In the genomic region with DNA sequence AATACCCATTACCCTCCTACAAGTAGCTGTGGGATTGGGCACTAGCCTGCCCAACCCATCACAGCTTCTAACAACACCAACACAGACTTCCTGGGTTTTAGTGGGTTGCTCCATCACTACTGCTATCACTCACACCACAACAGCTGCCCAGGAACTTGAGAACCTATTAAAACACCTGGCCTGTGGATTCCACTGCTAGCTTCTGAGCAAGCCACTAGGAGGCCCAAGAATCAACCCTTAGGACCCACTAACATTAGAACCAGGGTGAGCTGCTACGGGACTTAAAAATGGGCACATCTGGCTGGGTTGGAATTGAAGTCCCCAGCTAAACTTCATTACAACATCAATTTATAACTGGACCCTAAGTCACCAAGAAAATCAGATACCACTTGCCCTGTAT, we compare ENCODE assay signal across 21 cellular contexts.
DNase-seq lines count a peak whose midpoint lies in the region; ATAC-seq, FAIRE-seq and TF ChIP-seq lines count a peak whose summit lies in the region.
"Had no signal": no experiment of that assay in that cellular context is flagged by ENCODE, and none has a peak within 500 bp of the region (broad histone marks: within the 10 kb centered on the region; RNA-seq: fewer than 3 reads in every experiment).

No MANE protein-coding gene starts in this region.

- intact Hi-C loops in GM12878 (cut with micrococcal nuclease; ENCODE audit: unreplicated experiment): no loop called here

- RAD21 ChIA-PET in GM12878 (lab: Charles Lee; ENCODE audit: unreplicated experiment): interaction anchor here (1.7 kb wide), 1 partner anchor 431 kb away, joined by 5 read pairs; no protein-coding TSS in a partner anchor

- ATAC-seq in GM23338 (peak; percentile 41; the same call in 1 of the 3 replicates), GM12878 (no peak)
- ATAC-seq in activated T-cell treated with anti-CD3 and anti-CD28 coated beads, Interleukin-2, amount 50 U/mL, for 4 hours: no peak
- ATAC-seq: HepG2, T-cell had no signal

- no peak overlapping the region for H3K4me3 Mint-ChIP-seq in GM23338
- no peak overlapping the region for H3K4me3 Mint-ChIP-seq in activated T-cell treated with anti-CD3 and anti-CD28 coated beads, Interleukin-2, amount 50 U/mL, for 4 hours
- H3K4me3 Mint-ChIP-seq: CD14-positive monocyte, T-cell had no signal

- no peaks in the 10 kb centered on the region for H3K79me2 ChIP-seq in GM23338 (replicated peaks; ENCODE audit: insufficient read depth)
- H3K79me2 ChIP-seq in GM12878 (ENCODE audit: control insufficient read depth, insufficient read depth, low read length): no peaks in the 10 kb centered on the region

- no peaks in the 10 kb centered on the region for H3K36me3 Mint-ChIP-seq in GM23338 (ENCODE audit: low read depth)
- H3K36me3 Mint-ChIP-seq in activated T-cell treated with anti-CD3 and anti-CD28 coated beads, Interleukin-2, amount 50 U/mL, for 4 hours (ENCODE audit: insufficient read depth): no peaks in the 10 kb centered on the region
- H3K36me3 Mint-ChIP-seq: CD14-positive monocyte had no signal

- DNase-seq in GM23338 (ENCODE audit: low spot score) (peak; percentile 23), LHCN-M2 (ENCODE audit: low read depth) (peak; percentile 6), GM12878 (ENCODE audit: low read depth, low spot score) (no peak), iPS-NIHi7 (ENCODE audit: extremely low spot score) (peak; percentile 12), DMS153 (lab: John Stamatoyannopoulos, UW) (no peak), germinal center (ENCODE audit: low spot score) (no peak)
- DNase-seq in activated T-cell treated with anti-CD3 and anti-CD28 coated beads, Interleukin-2, amount 50 U/mL, for 4 hours: no peak
- DNase-seq: BE2C, Calu3, Karpas-422, MG63, NCI-H1694, NCI-H2029 treated with DMSO at 0.1 percent for 48 hours, NCI-H446 treated with DMSO at 0.1 percent for 48 hours, NCI-H526, PC-9, Right ventricle myocardium superior, T-cell had no signal

- H3K4me1 Mint-ChIP-seq in GM23338: no peaks in the 10 kb centered on the region; the same call in 2 of the 3 replicates
- H3K4me1 Mint-ChIP-seq in activated T-cell treated with anti-CD3 and anti-CD28 coated beads, Interleukin-2, amount 50 U/mL, for 4 hours (ENCODE audit: low read depth): peaks cover 6% of the 10 kb centered on the region
- H3K4me1 Mint-ChIP-seq: CD14-positive monocyte, T-cell had no signal

- no peaks in the 10 kb centered on the region for H4K20me1 ChIP-seq in GM23338 (replicated peaks; ENCODE audit: insufficient read depth)
- H4K20me1 ChIP-seq in GM12878 (ENCODE audit: control insufficient read depth, insufficient read depth): no peaks in the 10 kb centered on the region

- no peak for FAIRE-seq in GM12878 (lab: Jason Lieb, UNC)
- FAIRE-seq: GM12891, HepG2 had no signal

- no peaks in the 10 kb centered on the region for H3K27me3 Mint-ChIP-seq in GM23338 (ENCODE audit: insufficient read depth, low read depth, poor library complexity)
- no peaks in the 10 kb centered on the region for H3K27me3 Mint-ChIP-seq in activated T-cell treated with anti-CD3 and anti-CD28 coated beads, Interleukin-2, amount 50 U/mL, for 4 hours (ENCODE audit: low read depth)
- H3K27me3 Mint-ChIP-seq: T-cell had no signal

- no peak overlapping the region for H3K4me3 ChIP-seq in GM23338
- H3K4me3 ChIP-seq in GM12878: no peak overlapping the region
- H3K4me3 ChIP-seq: MG63, PC-9 had no signal

- no TSS peak for BruUV-seq in GM12878 (replicated peaks; lab: Mats Ljungman, UMichigan)

- no peak overlapping the region for H3K27ac Mint-ChIP-seq in GM23338
- H3K27ac Mint-ChIP-seq: CD14-positive monocyte, T-cell had no signal

- TF ChIP-seq EP300 in GM12878 (IDR thresholded peaks at IDR 0.05; ENCODE audit: borderline replicate concordance in 1 of 2, control insufficient read depth in 1 of 2, low read depth in 2 of 2, low read length in 2 of 2): no peak

- TF ChIP-seq RAD21 in GM12878 (IDR thresholded peaks at IDR 0.05; ENCODE audit: insufficient read depth, low read depth, low read length): 0 out of 2 replicates have a peak, but pooled peaks have one; percentile 8

- 0 out of 2 replicates have a peak, but pooled peaks cover 8% of the 10 kb centered on the region for H3K9me2 ChIP-seq in GM23338 (ENCODE audit: insufficient read depth)

- in situ Hi-C loops in GM12878 (cut with MboI): no loop called here

- SMC1A ChIA-PET in GM12878 (lab: Charles Lee; ENCODE audit: uncharacterized antibody, unreplicated experiment): interaction anchor here (0.9 to 1.8 kb wide), 4 partner anchors 9 to 13 kb away, joined by 3 to 7 read pairs (median 4); no protein-coding TSS in a partner anchor

- peaks cover 19% of the 10 kb centered on the region for H3K9me3 ChIP-seq in GM12878 (replicated peaks; ENCODE audit: control insufficient read depth, insufficient read depth, low read length)
- H3K9me3 ChIP-seq: BE2C had no signal

- H3K27me3 ChIP-seq in GM23338 (ENCODE audit: insufficient read depth) (no peaks in the 10 kb centered on the region), GM12878 (replicated peaks in 1 of 2; ENCODE audit: control insufficient read depth in 2 of 2, insufficient read depth in 2 of 2, low read length in 1 of 2) (no peaks in the 10 kb centered on the region)
- H3K27me3 ChIP-seq: BE2C, MG63 had no signal

- no peak overlapping the region for H3K27ac ChIP-seq in GM23338 (ENCODE audit: low read depth)
- no peak overlapping the region for H3K27ac ChIP-seq in GM12878 (ENCODE audit: control insufficient read depth, insufficient read depth)
- H3K27ac ChIP-seq: PC-9 had no signal

- H3K9ac ChIP-seq in GM12878 (ENCODE audit: control insufficient read depth, insufficient read depth, low read length): no peak overlapping the region

- CTCF ChIA-PET in GM12878 (lab: Yijun Ruan, JAX): interaction anchor here (0.5 to 1.3 kb wide), 4 partner anchors 122 to 432 kb away, joined by 3 read pairs; no protein-coding TSS in a partner anchor

- H3F3A ChIP-seq in GM23338 (replicated peaks; ENCODE audit: low read depth): no peaks in the 10 kb centered on the region

- H3K36me3 ChIP-seq in GM23338 (ENCODE audit: insufficient read depth): no peaks in the 10 kb centered on the region
- H3K36me3 ChIP-seq in GM12878 (ENCODE audit: control insufficient read depth in 2 of 2, insufficient read depth in 2 of 2, low read length in 1 of 2): no peaks in the 10 kb centered on the region
- H3K36me3 ChIP-seq: BE2C, MG63 had no signal

- no peak for TF ChIP-seq POLR2A in GM12878 (IDR thresholded peaks at IDR 0.05; ENCODE audit: low read depth, low read length)

- no peaks in the 10 kb centered on the region for H3K4me1 ChIP-seq in GM23338 (ENCODE audit: insufficient read depth)
- peaks cover under 1% of the 10 kb centered on the region for H3K4me1 ChIP-seq in GM12878 (ENCODE audit: control insufficient read depth, insufficient read depth, low read length)
- H3K4me1 ChIP-seq: BE2C had no signal

- TF ChIP-seq CTCF in GM23338 (conservative IDR thresholded peaks at IDR 0.05; ENCODE audit: low read depth in 2 of 2) (peak; percentile 21 to 24; a peak in 1 of 4 replicates), GM12878 (IDR thresholded peaks at IDR 0.05 in 2 of 3, conservative IDR thresholded peaks at IDR 0.05 in 1 of 3; ENCODE audit: control insufficient read depth in 2 of 3, extremely low read depth in 1 of 3, insufficient read depth in 1 of 3, low read depth in 3 of 3, low read length in 3 of 3) (no peak)

- H3K4me2 ChIP-seq in GM23338 (no peak overlapping the region), GM12878 (ENCODE audit: control insufficient read depth, insufficient read depth) (no peak overlapping the region)
- H3K4me2 ChIP-seq: PC-9 had no signal

- POLR2A ChIA-PET in GM12878 (lab: Charles Lee): no interaction called here

- H2AFZ ChIP-seq in GM23338 (no peak overlapping the region), GM12878 (ENCODE audit: control insufficient read depth, low read depth, low read length) (no peak overlapping the region)
- H2AFZ ChIP-seq: PC-9 had no signal

- no peaks in the 10 kb centered on the region; the same call in 1 of the 3 replicates for H3K9me3 Mint-ChIP-seq in GM23338
- peaks cover 23% of the 10 kb centered on the region for H3K9me3 Mint-ChIP-seq in activated T-cell treated with anti-CD3 and anti-CD28 coated beads, Interleukin-2, amount 50 U/mL, for 4 hours

- 100% methylated on average over 1 of the region's 1 CpG for WGBS in GM12878 (ENCODE audit: insufficient coverage, insufficient replicate concordance, low lambda C conversion rate, missing lambda C conversion rate)

TF ChIP-seq in GM23338, 12 proteins besides CTCF, POLR2A, EP300 and RAD21 (continues in another document):
- TF ChIP-seq JUNB (IDR thresholded peaks at IDR 0.05; ENCODE audit: unreplicated experiment): no peak
- no peak for TF ChIP-seq EZH2 (IDR thresholded peaks at IDR 0.05; ENCODE audit: low read depth, unreplicated experiment)
- TF ChIP-seq ZNF114 (CRISPR knock-in tag; IDR thresholded peaks at IDR 0.05): no peak
- no peak for TF ChIP-seq POLR2AphosphoS5 (IDR thresholded peaks at IDR 0.05; ENCODE audit: low read depth)
- TF ChIP-seq, protein P1, sequence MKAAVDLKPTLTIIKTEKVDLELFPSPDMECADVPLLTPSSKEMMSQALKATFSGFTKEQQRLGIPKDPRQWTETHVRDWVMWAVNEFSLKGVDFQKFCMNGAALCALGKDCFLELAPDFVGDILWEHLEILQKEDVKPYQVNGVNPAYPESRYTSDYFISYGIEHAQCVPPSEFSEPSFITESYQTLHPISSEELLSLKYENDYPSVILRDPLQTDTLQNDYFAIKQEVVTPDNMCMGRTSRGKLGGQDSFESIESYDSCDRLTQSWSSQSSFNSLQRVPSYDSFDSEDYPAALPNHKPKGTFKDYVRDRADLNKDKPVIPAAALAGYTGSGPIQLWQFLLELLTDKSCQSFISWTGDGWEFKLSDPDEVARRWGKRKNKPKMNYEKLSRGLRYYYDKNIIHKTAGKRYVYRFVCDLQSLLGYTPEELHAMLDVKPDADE (IDR thresholded peaks at IDR 0.05): no peak
- TF ChIP-seq ZNF331 (CRISPR knock-in tag; IDR thresholded peaks at IDR 0.05; ENCODE audit: low read depth): no peak

TF ChIP-seq in GM12878, 131 proteins besides CTCF, POLR2A, EP300 and RAD21:
- TF ChIP-seq BRCA1 (IDR thresholded peaks at IDR 0.05; ENCODE audit: low read depth, low read length): no peak
- no peak for TF ChIP-seq SRF (IDR thresholded peaks at IDR 0.05; ENCODE audit: low read depth in 2 of 2, low read length in 2 of 2)
- no peak for TF ChIP-seq CBX3 (IDR thresholded peaks at IDR 0.05; ENCODE audit: borderline replicate concordance, low read depth)
- TF ChIP-seq GATAD2B (conservative IDR thresholded peaks at IDR 0.05; ENCODE audit: low read depth): no peak
TF ChIP-seq in GM12878: peak in this region for 0.

Comparison
In these comparisons a context has a peak if more than half of its experiments do, and no peak if none do; other contexts are left out.
1. DNase-seq: peak in GM23338 (single experiment), LHCN-M2 (single experiment) and iPS-NIHi7 (single experiment); none in GM12878 (single experiment), DMS153 (single experiment), activated T-cell treated with anti-CD3 and anti-CD28 coated beads, Interleukin-2, amount 50 U/mL, for 4 hours (single experiment) and germinal center (single experiment).
2. CTCF ChIP-seq: peak in GM23338 (2 of 2); none in GM12878 (0 of 3).